In genomic region chr2:139123795-139124194, GRCh38 we compare ENCODE assay signal across 8 cellular contexts.
"Had no signal": no experiment of that assay in that cellular context is flagged by ENCODE, and none has a peak within 500 bp of the region (broad histone marks: within the 10 kb centered on the region; RNA-seq: fewer than 3 reads in every experiment).

No MANE protein-coding gene starts in this region.

- H2AFZ ChIP-seq: GM23338 had no signal

- FAIRE-seq: H1, H54, HTR-8/SVneo, K562 had no signal

- ATAC-seq: GM23338, K562 had no signal

- H3K4me2 ChIP-seq: GM23338 had no signal

- H3K4me3 ChIP-seq: GM23338, K562 had no signal

- DNase-seq: H9, HCEC 1CT, IMR-90 had no signal
